Comparison of ENCODE assay signal across 15 cellular contexts in the genomic region with DNA sequence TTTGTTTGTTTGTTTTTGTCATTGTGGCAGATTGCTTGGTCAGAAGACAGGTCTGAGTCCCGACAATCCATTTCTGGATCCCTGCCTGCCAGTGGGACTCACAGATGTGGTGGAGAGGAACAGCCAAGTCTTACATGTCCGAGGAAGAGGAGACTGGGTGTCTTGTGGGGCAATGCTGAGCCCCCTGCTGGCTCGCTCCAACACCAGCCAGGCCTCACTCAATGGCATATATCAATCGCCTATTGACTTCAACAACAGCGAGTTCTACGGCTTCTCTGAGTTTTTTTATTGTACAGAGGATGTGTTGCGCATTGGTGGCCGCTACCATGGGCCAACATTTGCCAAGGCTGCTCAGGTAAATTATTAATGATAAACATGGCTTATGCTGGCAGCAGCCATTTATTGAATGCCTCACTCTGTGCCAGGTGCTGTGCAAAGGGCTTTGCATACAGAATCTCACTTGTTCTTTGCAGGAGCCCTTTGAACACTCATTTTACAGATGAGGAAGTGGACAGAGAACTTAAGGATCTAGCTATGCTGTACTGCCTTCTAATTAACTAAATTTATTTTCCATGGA.
DNase-seq lines count a peak whose midpoint lies in the region; TF ChIP-seq lines count a peak whose summit lies in the region.
"Had no signal": no experiment of that assay in that cellular context is flagged by ENCODE, and none has a peak within 500 bp of the region (broad histone marks: within the 10 kb centered on the region; RNA-seq: fewer than 3 reads in every experiment).

No MANE protein-coding gene starts in this region.

- POLR2A ChIA-PET in HEK293 (lab: Yijun Ruan, JAX) = no interaction called here

- H3K36me3 ChIP-seq in HEK293 (ENCODE audit: control insufficient read depth in 2 of 2, insufficient read depth in 1 of 2, low read length in 2 of 2) (peaks cover 36 to 69% of the 10 kb centered on the region in 2 experiments), tibial artery (peaks cover 32 to 88% (median 57%) of the 10 kb centered on the region in 3 donors)
- H3K36me3 ChIP-seq: BLaER1 had no signal

- H3K4me1 ChIP-seq in HEK293 (ENCODE audit: control insufficient read depth, insufficient read depth, low read length) (no peaks in the 10 kb centered on the region), tibial artery (no peaks in the 10 kb centered on the region)
- H3K4me1 ChIP-seq: BLaER1, right atrium auricular region had no signal

- DNase-seq in D341Med (ENCODE audit: low spot score) (peak; percentile 16), UCSD-AML1 (lab: John Stamatoyannopoulos, UW; ENCODE audit: unreplicated experiment) (peak; percentile 10), islet precursor cell (peak; percentile 56), tibial artery (no peak), DMS114 treated with DMSO at 0.1 percent for 48 hours (lab: John Stamatoyannopoulos, UW; ENCODE audit: unreplicated experiment) (no peak), amniotic stem cell (lab: John Stamatoyannopoulos, UW) (no peak)
- no peak for DNase-seq in effector CD4-positive, alpha-beta T cell
- DNase-seq: activated CD4-positive, CD25-positive, alpha-beta regulatory T cell treated with anti-CD3 and anti-CD28 coated beads, Interleukin-2, amount 50 U/mL, for 72 hours; activated naive CD8-positive, alpha-beta T cell treated with anti-CD3 and anti-CD28 coated beads for 36 hours; activated T-cell treated with anti-CD3 and anti-CD28 coated beads for 4 hours; T-cell had no signal

- intact Hi-C loops in tibial artery (cut with DNase I; ENCODE audit: low total_unique reads) = no loop called here

- 0 out of 2 replicates have a peak, but pooled peaks have one; percentile 23 for TF ChIP-seq CTCF in HEK293 (tag by site-specific recombination; IDR thresholded peaks at IDR 0.05)
- TF ChIP-seq CTCF in tibial artery (IDR thresholded peaks at IDR 0.05) = no peak

- CTCF ChIA-PET in HEK293 (lab: Yijun Ruan, JAX) = no interaction called here

- H3K27ac ChIP-seq in HEK293 (ENCODE audit: extremely low read depth, low read depth, low read length) (no peak overlapping the region), tibial artery (no peak overlapping the region)
- H3K27ac ChIP-seq: BLaER1, right atrium auricular region had no signal

- H3K9me3 ChIP-seq in HEK293 (ENCODE audit: control insufficient read depth, insufficient read depth, low read depth, low read length) = no peaks in the 10 kb centered on the region
- H3K9me3 ChIP-seq in tibial artery = no peaks in the 10 kb centered on the region
- H3K9me3 ChIP-seq: BLaER1, right atrium auricular region had no signal

- no peaks in the 10 kb centered on the region for H3K27me3 ChIP-seq in tibial artery
- H3K27me3 ChIP-seq: BLaER1, right atrium auricular region had no signal

- H3K4me3 ChIP-seq in HEK293 (ENCODE audit: low read depth, low read length) = no peak overlapping the region
- no peak overlapping the region for H3K4me3 ChIP-seq in tibial artery
- H3K4me3 ChIP-seq: BLaER1, lung, right atrium auricular region had no signal

TF ChIP-seq in HEK293, 187 proteins besides CTCF, POLR2A, EP300 and RAD21:
- TF ChIP-seq, protein P1, sequence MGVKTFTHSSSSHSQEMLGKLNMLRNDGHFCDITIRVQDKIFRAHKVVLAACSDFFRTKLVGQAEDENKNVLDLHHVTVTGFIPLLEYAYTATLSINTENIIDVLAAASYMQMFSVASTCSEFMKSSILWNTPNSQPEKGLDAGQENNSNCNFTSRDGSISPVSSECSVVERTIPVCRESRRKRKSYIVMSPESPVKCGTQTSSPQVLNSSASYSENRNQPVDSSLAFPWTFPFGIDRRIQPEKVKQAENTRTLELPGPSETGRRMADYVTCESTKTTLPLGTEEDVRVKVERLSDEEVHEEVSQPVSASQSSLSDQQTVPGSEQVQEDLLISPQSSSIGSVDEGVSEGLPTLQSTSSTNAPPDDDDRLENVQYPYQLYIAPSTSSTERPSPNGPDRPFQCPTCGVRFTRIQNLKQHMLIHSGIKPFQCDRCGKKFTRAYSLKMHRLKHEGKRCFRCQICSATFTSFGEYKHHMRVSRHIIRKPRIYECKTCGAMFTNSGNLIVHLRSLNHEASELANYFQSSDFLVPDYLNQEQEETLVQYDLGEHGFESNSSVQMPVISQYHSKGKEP (tag by site-specific recombination; IDR thresholded peaks at IDR 0.05) = no peak
- TF ChIP-seq ZNF223 (tag by site-specific recombination; IDR thresholded peaks at IDR 0.05) (no peak), PRDM1 (tag by site-specific recombination; IDR thresholded peaks at IDR 0.05) (no peak), ZFP69B (tag by site-specific recombination; IDR thresholded peaks at IDR 0.05) (no peak), ZNF132 (tag by site-specific recombination; IDR thresholded peaks at IDR 0.05; ENCODE audit: borderline replicate concordance) (no peak)
- TF ChIP-seq, protein P2, sequence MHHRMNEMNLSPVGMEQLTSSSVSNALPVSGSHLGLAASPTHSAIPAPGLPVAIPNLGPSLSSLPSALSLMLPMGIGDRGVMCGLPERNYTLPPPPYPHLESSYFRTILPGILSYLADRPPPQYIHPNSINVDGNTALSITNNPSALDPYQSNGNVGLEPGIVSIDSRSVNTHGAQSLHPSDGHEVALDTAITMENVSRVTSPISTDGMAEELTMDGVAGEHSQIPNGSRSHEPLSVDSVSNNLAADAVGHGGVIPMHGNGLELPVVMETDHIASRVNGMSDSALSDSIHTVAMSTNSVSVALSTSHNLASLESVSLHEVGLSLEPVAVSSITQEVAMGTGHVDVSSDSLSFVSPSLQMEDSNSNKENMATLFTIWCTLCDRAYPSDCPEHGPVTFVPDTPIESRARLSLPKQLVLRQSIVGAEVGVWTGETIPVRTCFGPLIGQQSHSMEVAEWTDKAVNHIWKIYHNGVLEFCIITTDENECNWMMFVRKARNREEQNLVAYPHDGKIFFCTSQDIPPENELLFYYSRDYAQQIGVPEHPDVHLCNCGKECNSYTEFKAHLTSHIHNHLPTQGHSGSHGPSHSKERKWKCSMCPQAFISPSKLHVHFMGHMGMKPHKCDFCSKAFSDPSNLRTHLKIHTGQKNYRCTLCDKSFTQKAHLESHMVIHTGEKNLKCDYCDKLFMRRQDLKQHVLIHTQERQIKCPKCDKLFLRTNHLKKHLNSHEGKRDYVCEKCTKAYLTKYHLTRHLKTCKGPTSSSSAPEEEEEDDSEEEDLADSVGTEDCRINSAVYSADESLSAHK (tag by site-specific recombination; IDR thresholded peaks at IDR 0.05) = no peak
- TF ChIP-seq, protein P3, sequence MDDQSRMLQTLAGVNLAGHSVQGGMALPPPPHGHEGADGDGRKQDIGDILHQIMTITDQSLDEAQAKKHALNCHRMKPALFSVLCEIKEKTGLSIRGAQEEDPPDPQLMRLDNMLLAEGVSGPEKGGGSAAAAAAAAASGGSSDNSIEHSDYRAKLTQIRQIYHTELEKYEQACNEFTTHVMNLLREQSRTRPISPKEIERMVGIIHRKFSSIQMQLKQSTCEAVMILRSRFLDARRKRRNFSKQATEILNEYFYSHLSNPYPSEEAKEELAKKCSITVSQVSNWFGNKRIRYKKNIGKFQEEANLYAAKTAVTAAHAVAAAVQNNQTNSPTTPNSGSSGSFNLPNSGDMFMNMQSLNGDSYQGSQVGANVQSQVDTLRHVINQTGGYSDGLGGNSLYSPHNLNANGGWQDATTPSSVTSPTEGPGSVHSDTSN (CRISPR knock-in tag; IDR thresholded peaks at IDR 0.05) = no peak
- TF ChIP-seq, protein P4, sequence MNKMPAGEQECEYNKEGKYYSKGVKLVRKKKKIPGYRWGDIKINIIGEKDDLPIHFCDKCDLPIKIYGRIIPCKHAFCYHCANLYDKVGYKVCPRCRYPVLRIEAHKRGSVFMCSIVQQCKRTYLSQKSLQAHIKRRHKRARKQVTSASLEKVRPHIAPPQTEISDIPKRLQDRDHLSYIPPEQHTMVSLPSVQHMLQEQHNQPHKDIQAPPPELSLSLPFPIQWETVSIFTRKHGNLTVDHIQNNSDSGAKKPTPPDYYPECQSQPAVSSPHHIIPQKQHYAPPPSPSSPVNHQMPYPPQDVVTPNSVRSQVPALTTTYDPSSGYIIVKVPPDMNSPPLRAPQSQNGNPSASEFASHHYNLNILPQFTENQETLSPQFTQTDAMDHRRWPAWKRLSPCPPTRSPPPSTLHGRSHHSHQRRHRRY (tag by site-specific recombination; IDR thresholded peaks at IDR 0.05) = no peak

Comparison
In these comparisons a context has a peak if more than half of its experiments do, and no peak if none do; other contexts are left out.
1. DNase-seq: peak in D341Med (single experiment), UCSD-AML1 (single experiment) and islet precursor cell (single experiment); none in tibial artery (0 of 2), DMS114 treated with DMSO at 0.1 percent for 48 hours (single experiment), effector CD4-positive, alpha-beta T cell (single experiment) and amniotic stem cell (single experiment).